Comparison of ENCODE assay signal across 8 cellular contexts in genomic region chr14:92750251-92750728, GRCh38. TPM values are rescaled to one million over a fixed set of nuclear protein-coding genes. Genes with fewer than 3 reads are reported as not detected.
DNase-seq lines count a peak whose midpoint lies in the region; ATAC-seq and TF ChIP-seq lines count a peak whose summit lies in the region.
"Not testable (repeated sequence)": the region's sequence is repeated elsewhere in the genome, so short reads cannot be mapped to it uniquely, and the experiment has no call there.

No MANE protein-coding gene starts in this region.

- peak overlapping the region; percentile 55 for H3K4me3 ChIP-seq in BLaER1
- H3K4me3 ChIP-seq in Jurkat, Clone E6-1 (ENCODE audit: low read length): peak overlapping the region; percentile 31

- H3K36me3 Mint-ChIP-seq in activated B cell treated with CpG ODN at 0.5 μM for 24 hours (ENCODE audit: low read depth); activated naive CD4-positive, alpha-beta T cell treated with anti-CD3 and anti-CD28 coated beads, Interleukin-2, amount 10 ng/mL, durations not matched to agents 7 days and 5 days; natural killer cell treated with Interleukin-12 subunit alpha and Interleukin-12 subunit beta and Interleukin-15 and Interleukin-18, amount 100 ng/mL, for 72 hours; stimulated activated memory B cell treated with anti-CD40 and anti-IgM and Interleukin-4, amounts not matched to agents 10 μg/mL and 1 μg/mL and 100 μg/mL, for 72 hours: not testable (repeated sequence)
- peaks cover 15% of the 10 kb centered on the region for H3K36me3 Mint-ChIP-seq in effector memory CD8-positive, alpha-beta T cell (ENCODE audit: insufficient read depth)

- TF ChIP-seq CTCF in activated B cell treated with CpG ODN at 0.5 μM for 24 hours (IDR thresholded peaks at IDR 0.05): not testable (repeated sequence)

- intact Hi-C loops in activated B cell treated with CpG ODN at 0.5 μM for 24 hours (cut with micrococcal nuclease): not testable (repeated sequence)

- peaks cover 73% of the 10 kb centered on the region for H3K4me1 ChIP-seq in BLaER1

- H3K4me2 ChIP-seq in BLaER1: peak overlapping the region; percentile 86

- peak overlapping the region; percentile 84 for H3K4me3 Mint-ChIP-seq in activated B cell treated with CpG ODN at 0.5 μM for 24 hours
- peak overlapping the region; percentile 69 for H3K4me3 Mint-ChIP-seq in activated naive CD4-positive, alpha-beta T cell treated with anti-CD3 and anti-CD28 coated beads, Interleukin-2, amount 10 ng/mL, durations not matched to agents 7 days and 5 days
- H3K4me3 Mint-ChIP-seq in effector memory CD8-positive, alpha-beta T cell: peak overlapping the region; percentile 79 to 85
- H3K4me3 Mint-ChIP-seq in natural killer cell treated with Interleukin-12 subunit alpha and Interleukin-12 subunit beta and Interleukin-15 and Interleukin-18, amount 100 ng/mL, for 72 hours: peak overlapping the region; percentile 73
- H3K4me3 Mint-ChIP-seq in stimulated activated memory B cell treated with anti-CD40 and anti-IgM and Interleukin-4, amounts not matched to agents 10 μg/mL and 1 μg/mL and 100 μg/mL, for 72 hours: peak overlapping the region; percentile 68

- ATAC-seq in activated B cell treated with CpG ODN at 0.5 μM for 24 hours (ENCODE audit: low read depth); natural killer cell treated with Interleukin-12 subunit alpha and Interleukin-12 subunit beta and Interleukin-15 and Interleukin-18, amount 100 ng/mL, for 72 hours; stimulated activated memory B cell treated with anti-CD40 and anti-IgM and Interleukin-4, amounts not matched to agents 10 μg/mL and 1 μg/mL and 100 μg/mL, for 72 hours: not testable (repeated sequence)
- peak; percentile 9 for ATAC-seq in effector memory CD8-positive, alpha-beta T cell (replicated peaks)

- peaks cover 25% of the 10 kb centered on the region for H3K9me3 ChIP-seq in BLaER1

- not testable (repeated sequence) for H4K20me1 ChIP-seq in BLaER1

- POLR2A ChIA-PET in activated B cell treated with CpG ODN at 0.5 μM for 24 hours (lab: Charles Lee): interaction anchor here (0.6 to 1.9 kb wide), 6 partner anchors 9 to 709 kb away, joined by 3 to 11 read pairs (median 4); no protein-coding TSS in a partner anchor

- H3K4me1 Mint-ChIP-seq in activated B cell treated with CpG ODN at 0.5 μM for 24 hours: peaks cover 76% of the 10 kb centered on the region
- peaks cover 55% of the 10 kb centered on the region for H3K4me1 Mint-ChIP-seq in activated naive CD4-positive, alpha-beta T cell treated with anti-CD3 and anti-CD28 coated beads, Interleukin-2, amount 10 ng/mL, durations not matched to agents 7 days and 5 days
- peaks cover 29 to 39% of the 10 kb centered on the region in 2 donors for H3K4me1 Mint-ChIP-seq in effector memory CD8-positive, alpha-beta T cell (ENCODE audit: low read depth in 2 of 2)
- H3K4me1 Mint-ChIP-seq in natural killer cell treated with Interleukin-12 subunit alpha and Interleukin-12 subunit beta and Interleukin-15 and Interleukin-18, amount 100 ng/mL, for 72 hours (ENCODE audit: low read depth in 2 of 2): peaks cover 28 to 33% of the 10 kb centered on the region in 2 donors
- H3K4me1 Mint-ChIP-seq in stimulated activated memory B cell treated with anti-CD40 and anti-IgM and Interleukin-4, amounts not matched to agents 10 μg/mL and 1 μg/mL and 100 μg/mL, for 72 hours: peaks cover 53% of the 10 kb centered on the region

- not testable (repeated sequence) for H3K36me3 ChIP-seq in BLaER1

- peak; percentile 88 for DNase-seq in Jurkat, Clone E6-1 (ENCODE audit: low read depth, low spot score)
- DNase-seq in activated B cell treated with CpG ODN at 0.5 μM for 24 hours; natural killer cell treated with Interleukin-12 subunit alpha and Interleukin-12 subunit beta and Interleukin-15 and Interleukin-18, amount 100 ng/mL, for 72 hours (ENCODE audit: low spot score): not testable (repeated sequence)
- peak; percentile 41 for DNase-seq in activated CD8-positive, alpha-beta memory T cell treated with anti-CD3 and anti-CD28 coated beads, Interleukin-2, amount 50 U/mL, for 4 hours
- DNase-seq in activated naive CD4-positive, alpha-beta T cell treated with anti-CD3 and anti-CD28 coated beads, Interleukin-2, amount 10 ng/mL, durations not matched to agents 7 days and 5 days: peak; percentile 64
- DNase-seq in effector memory CD8-positive, alpha-beta T cell: peak; percentile 27 to 29 (median 28)

- peak overlapping the region; percentile 72 for H3K27ac Mint-ChIP-seq in activated B cell treated with CpG ODN at 0.5 μM for 24 hours
- H3K27ac Mint-ChIP-seq in activated naive CD4-positive, alpha-beta T cell treated with anti-CD3 and anti-CD28 coated beads, Interleukin-2, amount 10 ng/mL, durations not matched to agents 7 days and 5 days: peak overlapping the region; percentile 40
- H3K27ac Mint-ChIP-seq in effector memory CD8-positive, alpha-beta T cell; natural killer cell treated with Interleukin-12 subunit alpha and Interleukin-12 subunit beta and Interleukin-15 and Interleukin-18, amount 100 ng/mL, for 72 hours: not testable (repeated sequence)
- H3K27ac Mint-ChIP-seq in stimulated activated memory B cell treated with anti-CD40 and anti-IgM and Interleukin-4, amounts not matched to agents 10 μg/mL and 1 μg/mL and 100 μg/mL, for 72 hours: peak overlapping the region; percentile 59

- H3K9ac ChIP-seq in BLaER1: peak overlapping the region; percentile 12

- H3K27me3 ChIP-seq in BLaER1: not testable (repeated sequence)

- not testable (repeated sequence) for H3K27me3 Mint-ChIP-seq in activated B cell treated with CpG ODN at 0.5 μM for 24 hours; stimulated activated memory B cell treated with anti-CD40 and anti-IgM and Interleukin-4, amounts not matched to agents 10 μg/mL and 1 μg/mL and 100 μg/mL, for 72 hours
- H3K27me3 Mint-ChIP-seq in activated naive CD4-positive, alpha-beta T cell treated with anti-CD3 and anti-CD28 coated beads, Interleukin-2, amount 10 ng/mL, durations not matched to agents 7 days and 5 days: peaks cover 63% of the 10 kb centered on the region
- H3K27me3 Mint-ChIP-seq in effector memory CD8-positive, alpha-beta T cell: peaks cover 44 to 64% of the 10 kb centered on the region in 2 donors
- peaks cover 54 to 85% of the 10 kb centered on the region in 2 donors for H3K27me3 Mint-ChIP-seq in natural killer cell treated with Interleukin-12 subunit alpha and Interleukin-12 subunit beta and Interleukin-15 and Interleukin-18, amount 100 ng/mL, for 72 hours

- peak overlapping the region; percentile 27 for H3K27ac ChIP-seq in BLaER1

- H3K9me3 Mint-ChIP-seq in activated B cell treated with CpG ODN at 0.5 μM for 24 hours; activated naive CD4-positive, alpha-beta T cell treated with anti-CD3 and anti-CD28 coated beads, Interleukin-2, amount 10 ng/mL, durations not matched to agents 7 days and 5 days; effector memory CD8-positive, alpha-beta T cell; natural killer cell treated with Interleukin-12 subunit alpha and Interleukin-12 subunit beta and Interleukin-15 and Interleukin-18, amount 100 ng/mL, for 72 hours; stimulated activated memory B cell treated with anti-CD40 and anti-IgM and Interleukin-4, amounts not matched to agents 10 μg/mL and 1 μg/mL and 100 μg/mL, for 72 hours: not testable (repeated sequence)

- CTCF ChIA-PET in activated B cell treated with CpG ODN at 0.5 μM for 24 hours (lab: Charles Lee): interaction anchor here (0.9 to 1.1 kb wide), 3 partner anchors 22 to 62 kb away, joined by 3 to 6 read pairs (median 4); no protein-coding TSS in a partner anchor
- CTCF ChIA-PET in activated naive CD4-positive, alpha-beta T cell treated with anti-CD3 and anti-CD28 coated beads, Interleukin-2, amount 10 ng/mL, durations not matched to agents 7 days and 5 days (lab: Charles Lee): interaction anchor here (0.8 to 2.0 kb wide), 2 partner anchors 11 to 34 kb away, joined by 3 to 5 read pairs; no protein-coding TSS in a partner anchor

RNA-seq across cellular contexts. Expression of gene LGMN, which starts 1.9 kb away (rescaled TPM):
- 52.8 TPM for polyA plus RNA-seq in Jurkat, Clone E6-1 (2012; ENCODE audit: insufficient read depth, insufficient read length)
- 10.3 and 11.8 TPM in 2 replicates for total RNA-seq in activated B cell treated with CpG ODN at 0.5 μM for 24 hours
- not detected for total RNA-seq in natural killer cell treated with Interleukin-12 subunit alpha and Interleukin-12 subunit beta and Interleukin-15 and Interleukin-18, amount 100 ng/mL, for 72 hours

RNA-seq across cellular contexts. Expression of gene GOLGA5, which starts 43.8 kb away (rescaled TPM):
- 19.4 TPM for polyA plus RNA-seq in Jurkat, Clone E6-1 (2012; ENCODE audit: insufficient read depth, insufficient read length)
- 16.6 and 18.0 TPM in 2 replicates for total RNA-seq in activated B cell treated with CpG ODN at 0.5 μM for 24 hours
- total RNA-seq in natural killer cell treated with Interleukin-12 subunit alpha and Interleukin-12 subunit beta and Interleukin-15 and Interleukin-18, amount 100 ng/mL, for 72 hours: 10 to 100 TPM; 21.0 to 24.2 TPM
